In genomic region chr20:7704021-7704420, GRCh38 we compare ENCODE assay signal across 20 cellular contexts.
DNase-seq lines count a peak whose midpoint lies in the region; TF ChIP-seq lines count a peak whose summit lies in the region.
"Had no signal": no experiment of that assay in that cellular context is flagged by ENCODE, and none has a peak within 500 bp of the region (broad histone marks: within the 10 kb centered on the region; RNA-seq: fewer than 3 reads in every experiment).

No MANE protein-coding gene starts in this region.

- H3K36me3 ChIP-seq in BE2C (no peaks in the 10 kb centered on the region), left ventricle myocardium inferior (no peaks in the 10 kb centered on the region)
- H3K36me3 ChIP-seq: prostate gland had no signal

- H3K4me3 ChIP-seq in BE2C (ENCODE audit: low read depth, low read length) = no peak overlapping the region
- H3K4me3 ChIP-seq in left ventricle myocardium inferior = no peak overlapping the region
- H3K4me3 ChIP-seq: hepatocyte, PC-9, prostate gland had no signal

- H3K9me3 ChIP-seq in BE2C (no peaks in the 10 kb centered on the region), left ventricle myocardium inferior (replicated peaks) (no peaks in the 10 kb centered on the region)
- H3K9me3 ChIP-seq: prostate gland had no signal

- DNase-seq in NCI-H1417 (lab: John Stamatoyannopoulos, UW) (peak; percentile 65 to 96 (median 72)), NCI-H1417 treated with DMSO at 0.1 percent for 48 hours (lab: John Stamatoyannopoulos, UW) (no peak), NCI-H1930 (lab: John Stamatoyannopoulos, UW) (peak; percentile 89), SHP77 (lab: John Stamatoyannopoulos, UW) (peak; percentile 70 to 81), medulla oblongata (ENCODE audit: extremely low spot score) (peak; percentile 32), BE2C (no peak), HEK293T (ENCODE audit: extremely low spot score) (no peak), left ventricle myocardium inferior (no peak)
- DNase-seq: 8988T; activated CD4-positive, alpha-beta T cell treated with anti-CD3 and anti-CD28 coated beads for 36 hours; activated effector memory CD4-positive, alpha-beta T cell treated with anti-CD3 and anti-CD28 coated beads, Interleukin-2, amount 50 U/mL, for 16 hours; activated naive CD8-positive, alpha-beta T cell treated with anti-CD3 and anti-CD28 coated beads, Interleukin-2, amount 10 ng/mL, durations not matched to agents 7 days and 5 days; CD4-positive, alpha-beta T cell; Karpas-422; naive B cell; PC-9; Right ventricle myocardium superior; stimulated activated CD4-positive, alpha-beta T cell treated with anti-CD3 and anti-CD28 coated beads, Interleukin-4, amount 100 ng/mL, for 4 hours had no signal

- H3K27ac ChIP-seq in left ventricle myocardium inferior (replicated peaks) = no peak overlapping the region
- H3K27ac ChIP-seq: hepatocyte, PC-9, prostate gland had no signal

- POLR2A ChIA-PET in HEK293T (lab: Yijun Ruan, JAX) = no interaction called here

- CTCF ChIA-PET in HEK293T (lab: Yijun Ruan, JAX) = no interaction called here

- TF ChIP-seq CTCF in BE2C (IDR thresholded peaks at IDR 0.05; ENCODE audit: low read depth, low read length) (no peak), left ventricle myocardium inferior (IDR thresholded peaks at IDR 0.05; ENCODE audit: borderline replicate concordance) (no peak)

- H3K4me1 ChIP-seq in BE2C (no peaks in the 10 kb centered on the region), left ventricle myocardium inferior (no peaks in the 10 kb centered on the region)
- H3K4me1 ChIP-seq: prostate gland had no signal

- intact Hi-C loops in left ventricle myocardium inferior (cut with micrococcal nuclease) = no loop called here

- peaks cover under 1% of the 10 kb centered on the region for H3K27me3 ChIP-seq in BE2C
- no peaks in the 10 kb centered on the region for H3K27me3 ChIP-seq in left ventricle myocardium inferior (ENCODE audit: low read depth)
- H3K27me3 ChIP-seq: hepatocyte had no signal

TF ChIP-seq in HEK293T, 16 proteins besides CTCF, POLR2A, EP300 and RAD21:
- TF ChIP-seq BHLHE40 (IDR thresholded peaks at IDR 0.05; ENCODE audit: borderline replicate concordance) (no peak), NFRKB (IDR thresholded peaks at IDR 0.05) (no peak), FOXA1 (IDR thresholded peaks at IDR 0.05) (no peak), HDGF (IDR thresholded peaks at IDR 0.05; ENCODE audit: borderline replicate concordance) (no peak), SUZ12 (IDR thresholded peaks at IDR 0.05) (no peak), LEF1 (IDR thresholded peaks at IDR 0.05; ENCODE audit: borderline replicate concordance) (no peak), FOXM1 (IDR thresholded peaks at IDR 0.05; ENCODE audit: borderline replicate concordance) (no peak), FOXK2 (IDR thresholded peaks at IDR 0.05) (no peak), ARNT (IDR thresholded peaks at IDR 0.05) (no peak), SP1 (IDR thresholded peaks at IDR 0.05) (no peak), ELF4 (IDR thresholded peaks at IDR 0.05) (no peak), CTBP1 (IDR thresholded peaks at IDR 0.05; ENCODE audit: borderline replicate concordance) (no peak), TARDBP (IDR thresholded peaks at IDR 0.05) (no peak), ZNF384 (IDR thresholded peaks at IDR 0.05) (no peak), L3MBTL2 (conservative IDR thresholded peaks at IDR 0.05) (no peak)
- TF ChIP-seq, protein P1, sequence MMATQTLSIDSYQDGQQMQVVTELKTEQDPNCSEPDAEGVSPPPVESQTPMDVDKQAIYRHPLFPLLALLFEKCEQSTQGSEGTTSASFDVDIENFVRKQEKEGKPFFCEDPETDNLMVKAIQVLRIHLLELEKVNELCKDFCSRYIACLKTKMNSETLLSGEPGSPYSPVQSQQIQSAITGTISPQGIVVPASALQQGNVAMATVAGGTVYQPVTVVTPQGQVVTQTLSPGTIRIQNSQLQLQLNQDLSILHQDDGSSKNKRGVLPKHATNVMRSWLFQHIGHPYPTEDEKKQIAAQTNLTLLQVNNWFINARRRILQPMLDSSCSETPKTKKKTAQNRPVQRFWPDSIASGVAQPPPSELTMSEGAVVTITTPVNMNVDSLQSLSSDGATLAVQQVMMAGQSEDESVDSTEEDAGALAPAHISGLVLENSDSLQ (IDR thresholded peaks at IDR 0.05) = no peak
TF ChIP-seq in HEK293T: peak in this region for 0.

Comparison
In these comparisons a context has a peak if more than half of its experiments do, and no peak if none do; other contexts are left out.
1. DNase-seq: peak in NCI-H1417 (3 of 3), NCI-H1930 (2 of 2), SHP77 (2 of 2) and medulla oblongata (single experiment); none in NCI-H1417 treated with DMSO at 0.1 percent for 48 hours (single experiment), BE2C (single experiment), HEK293T (single experiment) and left ventricle myocardium inferior (single experiment).